ENCODE assay signal across 26 cellular contexts in the genomic region with DNA sequence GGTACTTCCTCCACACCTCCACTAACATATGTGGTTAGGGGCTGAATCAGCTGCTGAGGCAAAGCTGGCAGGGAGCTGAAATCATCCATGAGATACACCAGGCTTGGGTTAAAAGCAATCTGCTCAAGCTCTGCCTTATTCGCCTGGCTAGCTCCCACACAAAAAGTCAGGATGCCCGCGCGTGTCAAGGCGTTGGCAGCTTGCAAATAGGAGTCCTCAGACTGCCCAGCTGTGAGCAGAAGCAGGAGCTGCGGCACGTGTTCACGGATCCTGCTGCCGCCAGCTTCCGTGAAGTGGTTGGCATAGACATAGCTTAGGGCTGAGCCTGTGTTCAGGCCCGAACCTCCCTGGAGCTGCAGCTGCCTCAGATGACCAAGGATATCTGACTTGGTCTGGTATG.
"Had no signal": no experiment of that assay in that cellular context is flagged by ENCODE, and none has a peak within 500 bp of the region (broad histone marks: within the 10 kb centered on the region; RNA-seq: fewer than 3 reads in every experiment).

No MANE protein-coding gene starts in this region.

- H3K9me3 ChIP-seq: body of pancreas, gastrocnemius medialis, ovary had no signal

- H3K36me3 ChIP-seq: gastrocnemius medialis, ovary had no signal

- H3K4me3 Mint-ChIP-seq: activated naive CD8-positive, alpha-beta T cell; activated T-cell treated with anti-CD3 and anti-CD28 coated beads, Interleukin-2, amount 50 U/mL, for 72 hours; effector memory CD8-positive, alpha-beta T cell; natural killer cell treated with Interleukin-12 subunit alpha and Interleukin-12 subunit beta and Interleukin-15 and Interleukin-18, amount 100 ng/mL, for 72 hours; stimulated activated naive B cell treated with anti-CD40 and anti-IgM and Interleukin-4, amounts not matched to agents 10 μg/mL and 1 μg/mL and 100 μg/mL, for 72 hours; T-helper 1 cell treated with Interleukin-12 subunit alpha and Interleukin-12 subunit beta and Interleukin-4 antibody, amounts not matched to agents 30 μg/mL and 1 μg/mL, for 36 hours had no signal

- H3K27ac Mint-ChIP-seq: activated naive CD8-positive, alpha-beta T cell; activated T-cell treated with anti-CD3 and anti-CD28 coated beads, Interleukin-2, amount 50 U/mL, for 72 hours; effector memory CD8-positive, alpha-beta T cell; natural killer cell treated with Interleukin-12 subunit alpha and Interleukin-12 subunit beta and Interleukin-15 and Interleukin-18, amount 100 ng/mL, for 72 hours; progenitor cell of endocrine pancreas; stimulated activated naive B cell treated with anti-CD40 and anti-IgM and Interleukin-4, amounts not matched to agents 10 μg/mL and 1 μg/mL and 100 μg/mL, for 72 hours; T-helper 1 cell treated with Interleukin-12 subunit alpha and Interleukin-12 subunit beta and Interleukin-4 antibody, amounts not matched to agents 30 μg/mL and 1 μg/mL, for 36 hours had no signal

- H3K4me1 Mint-ChIP-seq: stimulated activated naive B cell treated with anti-CD40 and anti-IgM and Interleukin-4, amounts not matched to agents 10 μg/mL and 1 μg/mL and 100 μg/mL, for 72 hours had no signal

- FAIRE-seq: islet of Langerhans, TTC549 had no signal

- H3K36me3 Mint-ChIP-seq: natural killer cell treated with Interleukin-12 subunit alpha and Interleukin-12 subunit beta and Interleukin-15 and Interleukin-18, amount 100 ng/mL, for 72 hours; stimulated activated naive B cell treated with anti-CD40 and anti-IgM and Interleukin-4, amounts not matched to agents 10 μg/mL and 1 μg/mL and 100 μg/mL, for 72 hours had no signal

- H3K27ac ChIP-seq: body of pancreas, gastrocnemius medialis, ovary, tibial nerve, VCaP had no signal

- H3K9me3 Mint-ChIP-seq: activated T-cell treated with anti-CD3 and anti-CD28 coated beads, Interleukin-2, amount 50 U/mL, for 72 hours; effector memory CD8-positive, alpha-beta T cell; natural killer cell treated with Interleukin-12 subunit alpha and Interleukin-12 subunit beta and Interleukin-15 and Interleukin-18, amount 100 ng/mL, for 72 hours; T-helper 1 cell treated with Interleukin-12 subunit alpha and Interleukin-12 subunit beta and Interleukin-4 antibody, amounts not matched to agents 30 μg/mL and 1 μg/mL, for 36 hours had no signal

- H3K4me1 ChIP-seq: body of pancreas, gastrocnemius medialis, tibial nerve had no signal

- DNase-seq: activated CD4-positive, alpha-beta T cell treated with anti-CD3 and anti-CD28 coated beads for 4 hours; activated CD4-positive, alpha-beta T cell treated with anti-CD3 and anti-CD28 coated beads, Interleukin-2, amount 50 U/mL, for 4 hours; activated naive CD4-positive, alpha-beta T cell; activated T-cell treated with anti-CD3 and anti-CD28 coated beads for 4 hours; activated T-cell treated with anti-CD3 and anti-CD28 coated beads, Interleukin-2, amount 50 U/mL, for 72 hours; anterior cingulate cortex; body of pancreas; cortex of kidney; effector memory CD8-positive, alpha-beta T cell; erythroblast; gastrocnemius medialis; glutamatergic neuron; left ventricle myocardium superior; ovary; stimulated activated CD4-positive, alpha-beta T cell treated with anti-CD3 and anti-CD28 coated beads, Interleukin-15, amount 100 ng/mL, for 24 hours; stimulated activated CD4-positive, alpha-beta T cell treated with anti-CD3 and anti-CD28 coated beads, Interleukin-2, amount 100 ng/mL, for 24 hours; stimulated activated naive B cell treated with anti-CD40 and anti-IgM and Interleukin-4, amounts not matched to agents 10 μg/mL and 1 μg/mL and 100 μg/mL, for 72 hours; T-helper 9 cell had no signal

- H3K4me3 ChIP-seq: body of pancreas, gastrocnemius medialis, ovary, tibial nerve had no signal

- H3K27me3 Mint-ChIP-seq: activated naive CD8-positive, alpha-beta T cell had no signal

- H3K27me3 ChIP-seq: body of pancreas, gastrocnemius medialis, ovary, tibial nerve had no signal
